7 cellular contexts compared by ENCODE assay signal in the genomic region with DNA sequence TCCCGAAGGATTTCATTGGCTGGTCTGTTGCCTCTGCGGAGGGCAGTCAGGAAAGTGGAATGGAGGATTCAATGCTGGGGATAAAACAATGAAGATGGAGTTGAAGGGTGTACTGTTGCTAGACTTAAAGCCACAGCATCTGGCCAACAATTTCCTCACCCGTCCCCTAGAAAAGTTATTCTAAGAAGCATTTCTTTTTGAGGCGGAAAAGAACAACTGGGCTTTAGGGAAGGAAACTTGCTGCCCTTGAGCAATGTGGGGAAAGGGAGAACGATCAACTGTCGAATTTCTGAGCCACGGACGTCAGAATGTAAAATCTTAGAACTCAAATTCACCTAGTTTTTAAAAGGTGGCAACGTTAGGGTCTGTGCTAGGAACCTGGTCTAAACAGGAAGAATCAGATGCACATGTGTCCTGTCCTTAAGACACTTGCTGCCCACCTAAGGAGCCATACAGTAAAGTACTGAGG. TPM values are rescaled to one million over a fixed set of nuclear protein-coding genes. Genes with fewer than 3 reads are reported as not detected.
DNase-seq lines count a peak whose midpoint lies in the region; ATAC-seq, FAIRE-seq and TF ChIP-seq lines count a peak whose summit lies in the region.

No MANE protein-coding gene starts in this region.

- H3K18ac ChIP-seq in H1 (ENCODE audit: extremely low read depth, low read length): no peak overlapping the region
- H3K18ac ChIP-seq in neuronal stem cell (ENCODE audit: low read length): no peak overlapping the region

- no peak overlapping the region for H2BK15ac ChIP-seq in H1 (ENCODE audit: low read length)
- no peak overlapping the region for H2BK15ac ChIP-seq in neuronal stem cell (ENCODE audit: low read length)

- H3K4me2 ChIP-seq in H1 (ENCODE audit: insufficient read depth in 1 of 2, low read depth in 2 of 2, low read length in 2 of 2) (peak overlapping the region; percentile 80 to 82), neuronal stem cell (ENCODE audit: insufficient read depth, low read length, poor library complexity, severe bottlenecking) (peak overlapping the region; percentile 60)

- H3K27me3 ChIP-seq in H1 (replicated peaks in 1 of 4; ENCODE audit: control insufficient read depth in 3 of 4, extremely low read depth in 1 of 4, insufficient read depth in 3 of 4, low read length in 3 of 4): peaks cover 0 to 1% (median 0%) of the 10 kb centered on the region in 4 experiments; a peak in 1 of 7 replicates
- no peaks in the 10 kb centered on the region for H3K27me3 ChIP-seq in neuronal stem cell (ENCODE audit: control insufficient read depth in 3 of 3, insufficient read depth in 3 of 3, low read depth in 1 of 3, low read length in 3 of 3)

- no peaks in the 10 kb centered on the region for H4K20me1 ChIP-seq in H1 (replicated peaks in 1 of 2; ENCODE audit: control insufficient read depth in 1 of 2, insufficient read depth in 2 of 2, low read length in 2 of 2)

- H3K9me3 ChIP-seq in H1 (ENCODE audit: insufficient read depth in 2 of 2, low read depth in 1 of 2, low read length in 1 of 2) (peaks cover 0 to 5% of the 10 kb centered on the region in 2 experiments; a peak in 2 of 4 replicates), neuronal stem cell (replicated peaks in 1 of 2; ENCODE audit: control insufficient read depth in 2 of 2, insufficient read depth in 1 of 2, low read depth in 1 of 2, low read length in 2 of 2) (peaks cover 2 to 10% of the 10 kb centered on the region in 2 donors)

- no peak for FAIRE-seq in H1 (lab: Jason Lieb, UNC)

- POLR2A ChIA-PET in H1 (lab: Charles Lee; ENCODE audit: partially characterized antibody): interaction anchor here (1.4 to 2.9 kb wide), 2 partner anchors 13 to 17 kb away, joined by 5 to 14 read pairs; a partner anchor contains a TSS

- H4K91ac ChIP-seq in H1 (replicated peaks; ENCODE audit: insufficient read length, low read length) (peak overlapping the region; percentile 45), neuronal stem cell (ENCODE audit: low read depth, low read length, poor library complexity) (no peak overlapping the region)

- 0 out of 2 replicates have a peak, but pooled peaks cover 2% of the 10 kb centered on the region for H3K79me1 ChIP-seq in H1 (ENCODE audit: low read depth, low read length)
- no peaks in the 10 kb centered on the region for H3K79me1 ChIP-seq in neuronal stem cell (ENCODE audit: low read depth, low read length)

- H2AFZ ChIP-seq in H1 (ENCODE audit: low read length) (peak overlapping the region; percentile 11; the same call in 1 of the 2 replicates), neuronal stem cell (ENCODE audit: low read length) (peak overlapping the region; percentile 88)

- H3K27ac ChIP-seq in H1 (ENCODE audit: low read depth, low read length): peak overlapping the region; percentile 99
- peak overlapping the region; percentile 99 for H3K27ac ChIP-seq in neuronal stem cell (replicated peaks; ENCODE audit: low read length)

- ATAC-seq in GM18861 (IDR thresholded peaks at IDR 0.05; ENCODE audit: unreplicated experiment) (peak; percentile 32), GM18498 (IDR thresholded peaks at IDR 0.05; ENCODE audit: unreplicated experiment) (no peak), GM21786 (IDR thresholded peaks at IDR 0.05; ENCODE audit: unreplicated experiment) (no peak)

- TF ChIP-seq RAD21 in H1 (IDR thresholded peaks at IDR 0.05 in 1 of 2, conservative IDR thresholded peaks at IDR 0.05 in 1 of 2; ENCODE audit: low read depth in 2 of 2, low read length in 2 of 2): no peak

- peaks cover 0 to 21% of the 10 kb centered on the region in 2 experiments; a peak in 2 of 4 replicates for H3K79me2 ChIP-seq in H1 (ENCODE audit: control insufficient read depth in 1 of 2, insufficient read depth in 2 of 2, low read length in 2 of 2)

- CTCF ChIA-PET in H1 (lab: Charles Lee; ENCODE audit: partially characterized antibody): no interaction called here

- H3K14ac ChIP-seq in H1 (ENCODE audit: insufficient read length) (no peak overlapping the region), neuronal stem cell (ENCODE audit: low read length) (no peak overlapping the region)

- peaks cover 2% of the 10 kb centered on the region; the same call in 1 of the 2 replicates for H3K23me2 ChIP-seq in H1 (ENCODE audit: low read depth, low read length)

- H2BK20ac ChIP-seq in H1 (ENCODE audit: low read length): no peak overlapping the region

- no peak overlapping the region for H3K4ac ChIP-seq in H1 (replicated peaks; ENCODE audit: insufficient read length, low read depth, low read length)
- no peak overlapping the region for H3K4ac ChIP-seq in neuronal stem cell (ENCODE audit: low read length)

- 8% methylated on average over 9 of the region's 9 CpGs; no CpG with 5 or more reads in 1 of the 2 experiments for WGBS in H1 (ENCODE audit: extremely low coverage in 1 of 2, insufficient coverage in 1 of 2, insufficient read length in 1 of 2, insufficient replicate concordance in 2 of 2, low coverage in 1 of 2, low lambda C conversion rate in 2 of 2, missing lambda C conversion rate in 1 of 2), 2 experiments
- no CpG with 5 or more reads among the region's 9 CpGs for WGBS in neuronal stem cell (ENCODE audit: extremely low coverage in 2 of 2, insufficient read length in 2 of 2, insufficient replicate concordance in 1 of 2), 2 donors

- TF ChIP-seq EP300 in H1 (IDR thresholded peaks at IDR 0.05; ENCODE audit: borderline replicate concordance in 1 of 2, low read depth in 2 of 2, low read length in 2 of 2): no peak

- H3K36me3 ChIP-seq in H1 (ENCODE audit: control insufficient read depth in 2 of 4, insufficient read depth in 4 of 4, low read length in 3 of 4) (peaks cover 0 to 7% (median 4%) of the 10 kb centered on the region in 4 experiments; a peak in 2 of 8 replicates), neuronal stem cell (replicated peaks in 1 of 2; ENCODE audit: control insufficient read depth in 2 of 2, insufficient read depth in 2 of 2, low read length in 2 of 2) (peaks cover 6 to 37% of the 10 kb centered on the region in 2 donors)

- DNase-seq in NB4 (ENCODE audit: low read depth) (no peak), H1 (ENCODE audit: low read depth in 1 of 2, low spot score in 2 of 2) (no peak), neuronal stem cell (ENCODE audit: low spot score) (no peak), HT-29 (ENCODE audit: low spot score) (no peak)

- H2AK5ac ChIP-seq in H1 (ENCODE audit: low read depth, low read length) (no peak overlapping the region), neuronal stem cell (ENCODE audit: low read depth, low read length) (no peak overlapping the region)

- H3K23ac ChIP-seq in H1 (ENCODE audit: insufficient read length): no peak overlapping the region
- H3K23ac ChIP-seq in neuronal stem cell (ENCODE audit: low read depth, low read length, poor library complexity): peak overlapping the region; percentile 62

- no peak overlapping the region for H2BK120ac ChIP-seq in H1 (replicated peaks; ENCODE audit: low read depth, low read length)
- H2BK120ac ChIP-seq in neuronal stem cell (ENCODE audit: low read depth, low read length): no peak overlapping the region

- peak overlapping the region; percentile 13; the same call in 1 of the 2 replicates for H2BK12ac ChIP-seq in H1 (ENCODE audit: low read depth, low read length)
- no peak overlapping the region for H2BK12ac ChIP-seq in neuronal stem cell (ENCODE audit: low read length)

- no peak overlapping the region for H4K5ac ChIP-seq in H1 (ENCODE audit: insufficient read length, low read depth, low read length)

- H3K4me1 ChIP-seq in H1 (replicated peaks in 1 of 4; ENCODE audit: control insufficient read depth in 3 of 4, insufficient read depth in 4 of 4, low read length in 3 of 4): peaks cover 0 to 5% (median 4%) of the 10 kb centered on the region in 4 experiments; a peak in 5 of 7 replicates
- peaks cover 0 to 4% of the 10 kb centered on the region in 2 donors for H3K4me1 ChIP-seq in neuronal stem cell (ENCODE audit: control insufficient read depth in 2 of 2, insufficient read depth in 1 of 2, low read depth in 1 of 2, low read length in 2 of 2)

- H3K9ac ChIP-seq in H1 (replicated peaks in 1 of 4; ENCODE audit: extremely low read depth in 1 of 4, low read depth in 3 of 4, low read length in 3 of 4) (peak overlapping the region; percentile 65 to 100 (median 93)), neuronal stem cell (ENCODE audit: low read depth, low read length, poor library complexity) (no peak overlapping the region)

- no peak overlapping the region for H3K56ac ChIP-seq in H1 (replicated peaks; ENCODE audit: insufficient read length, low read depth, low read length)

- TF ChIP-seq POLR2A in NB4 (IDR thresholded peaks at IDR 0.05; ENCODE audit: extremely low read depth, insufficient read length): no peak
- no peak for TF ChIP-seq POLR2A in H1 (IDR thresholded peaks at IDR 0.05; ENCODE audit: control extremely low read depth in 1 of 2, low read depth in 2 of 2, low read length in 2 of 2)

- TF ChIP-seq CTCF in NB4 (IDR thresholded peaks at IDR 0.05; ENCODE audit: low read depth, low read length): no peak
- TF ChIP-seq CTCF in H1 (IDR thresholded peaks at IDR 0.05; ENCODE audit: control extremely low read depth in 1 of 3, insufficient read depth in 1 of 3, low read depth in 1 of 3, low read length in 3 of 3): no peak

- H3K4me3 ChIP-seq in NB4 (ENCODE audit: low read depth, low read length) (peak overlapping the region; percentile 97), H1 (ENCODE audit: extremely low read depth in 1 of 4, insufficient read depth in 2 of 4, low read depth in 3 of 4, low read length in 4 of 4) (peak overlapping the region; percentile 79 to 98 (median 92)), neuronal stem cell (ENCODE audit: low read length in 2 of 2) (peak overlapping the region; percentile 74 to 99)

- H4K8ac ChIP-seq in H1 (ENCODE audit: extremely low read depth, insufficient read depth, low read length) (no peak overlapping the region), neuronal stem cell (ENCODE audit: low read depth, low read length) (no peak overlapping the region)

- H2BK5ac ChIP-seq in H1 (ENCODE audit: low read depth, low read length) (peak overlapping the region; percentile 100; the same call in 1 of the 2 replicates), neuronal stem cell (ENCODE audit: low read length) (no peak overlapping the region)

RNA-seq across cellular contexts. Expression of a gene that starts 0.7 kb away (rescaled TPM):
- total RNA-seq in H1 (2021; fragmentation: NEBNext Ultra II Directional; extraction: Animal tissue kit (Norgen Biotek cat#: 25700)): 13.6 and 15.8 TPM in 2 replicates
- 23.3 and 28.4 TPM in 2 replicates for polyA plus RNA-seq in H1 (2011; rRNA removed)
- 23.3 TPM for polyA plus RNA-seq in H1 (2011; cell fraction: cytosol; rRNA removed)
- 17.7 TPM for polyA plus RNA-seq in H1 (2011; cell fraction: nucleus; rRNA removed)
- polyA plus RNA-seq in H1 (2012, experiment 1 of 2): 16.6 to 31.5 TPM (median 19.4 TPM) in 4 replicates
- polyA plus RNA-seq in H1 (2012, experiment 2 of 2): 29.7 TPM
- polyA plus RNA-seq in H1 (2013, experiment 1 of 2): 32.2 TPM
- polyA plus RNA-seq in H1 (2013, experiment 2 of 2): 39.3 TPM
- polyA minus RNA-seq in H1 (2011; rRNA and poly(A)+ RNA removed): 4.1 and 6.5 TPM in 2 replicates
- polyA minus RNA-seq in H1 (2011; cell fraction: cytosol; rRNA and poly(A)+ RNA removed): 2.3 TPM
- 6.2 TPM for polyA minus RNA-seq in H1 (2011; cell fraction: nucleus; rRNA and poly(A)+ RNA removed)
- 79.5 TPM for polyA plus RNA-seq in neuronal stem cell (2013, experiment 1 of 2)
- polyA plus RNA-seq in neuronal stem cell (2013, experiment 2 of 2): 82.2 TPM
- total RNA-seq in HT-29 (2014; rRNA removed; shearing (Covaris generic)): 16.5 and 19.4 TPM in 2 replicates

RNA-seq across cellular contexts. Expression of a gene that starts 17.9 kb away (rescaled TPM):
- 64.1 and 67.8 TPM in 2 replicates for total RNA-seq in H1 (2021; fragmentation: NEBNext Ultra II Directional; extraction: Animal tissue kit (Norgen Biotek cat#: 25700))
- polyA plus RNA-seq in H1 (2011; rRNA removed): 22.9 and 37.3 TPM in 2 replicates
- 39.7 TPM for polyA plus RNA-seq in H1 (2011; cell fraction: cytosol; rRNA removed)
- 78.5 TPM for polyA plus RNA-seq in H1 (2011; cell fraction: nucleus; rRNA removed)
- 37.9 to 53.9 TPM (median 47.2 TPM) in 4 replicates for polyA plus RNA-seq in H1 (2012, experiment 1 of 2)
- polyA plus RNA-seq in H1 (2012, experiment 2 of 2): 7.0 TPM
- 40.6 TPM for polyA plus RNA-seq in H1 (2013, experiment 1 of 2)
- polyA plus RNA-seq in H1 (2013, experiment 2 of 2): 39.7 TPM
- polyA minus RNA-seq in H1 (2011; rRNA and poly(A)+ RNA removed): 21.7 and 37.4 TPM in 2 replicates
- 49.8 TPM for polyA minus RNA-seq in H1 (2011; cell fraction: cytosol; rRNA and poly(A)+ RNA removed)
- 159 TPM for polyA minus RNA-seq in H1 (2011; cell fraction: nucleus; rRNA and poly(A)+ RNA removed)
- polyA plus RNA-seq in neuronal stem cell (2013, experiment 1 of 2): 46.0 TPM
- polyA plus RNA-seq in neuronal stem cell (2013, experiment 2 of 2): 46.5 TPM
- total RNA-seq in HT-29 (2014; rRNA removed; shearing (Covaris generic)): 178 and 201 TPM in 2 replicates
